Comparison of ENCODE assay signal across 12 cellular contexts in genomic region chr5:150567031-150567680, GRCh38. TPM values are rescaled to one million over a fixed set of nuclear protein-coding genes. Genes with fewer than 3 reads are reported as not detected.
DNase-seq lines count a peak whose midpoint lies in the region; ATAC-seq, FAIRE-seq and TF ChIP-seq lines count a peak whose summit lies in the region.
"Had no signal": no experiment of that assay in that cellular context is flagged by ENCODE, and none has a peak within 500 bp of the region (broad histone marks: within the 10 kb centered on the region; RNA-seq: fewer than 3 reads in every experiment).

No MANE protein-coding gene starts in this region.

- no peaks in the 10 kb centered on the region for H3K27me3 ChIP-seq in mammary epithelial cell (ENCODE audit: insufficient read depth, low read length)
- H3K27me3 ChIP-seq in muscle layer of duodenum (ENCODE audit: low read depth, low read length): no peaks in the 10 kb centered on the region
- H3K27me3 ChIP-seq: ascending aorta had no signal

- no peaks in the 10 kb centered on the region for H3K4me1 ChIP-seq in mammary epithelial cell (ENCODE audit: insufficient read depth, low read length)
- no peaks in the 10 kb centered on the region for H3K4me1 ChIP-seq in muscle layer of duodenum (ENCODE audit: control insufficient read depth in 1 of 2, insufficient read depth in 2 of 2, low read length in 2 of 2)
- H3K4me1 ChIP-seq: ascending aorta had no signal

- CTCF ChIA-PET in mammary epithelial cell (lab: Charles Lee; ENCODE audit: low non-redundant PET): no interaction called here

- ATAC-seq in GM18505 (IDR thresholded peaks at IDR 0.05; ENCODE audit: unreplicated experiment): no peak
- ATAC-seq: HCT116 had no signal

- in situ Hi-C loops in mammary epithelial cell (cut with MboI; ENCODE audit: low sequenced_read_pairs in 2 of 2): no loop called here

- dilution Hi-C loops in mammary epithelial cell (cut with HindIII; ENCODE audit: low sequenced_read_pairs): loop anchor here (25.0 kb wide), 1 partner anchor 270 kb away; the partner anchor contains the start of gene IRGM

- H3K79me2 ChIP-seq in mammary epithelial cell (ENCODE audit: insufficient read depth, low read length): no peaks in the 10 kb centered on the region

- 47% methylated on average over 3 of the region's 3 CpGs for WGBS in mammary epithelial cell (ENCODE audit: low coverage, missing lambda C conversion rate)

- peak; percentile 73 for DNase-seq in AG08396 (ENCODE audit: low spot score)
- peak; percentile 85 for DNase-seq in NB4 (ENCODE audit: low read depth)
- DNase-seq in mammary epithelial cell: peak; percentile 58
- DNase-seq in ureter (ENCODE audit: low spot score): no peak
- DNase-seq in activated naive CD4-positive, alpha-beta T cell treated with Interleukin-2 at 50 U/mL for 16 hours: no peak
- DNase-seq in HTR-8/SVneo (ENCODE audit: insufficient read length, low spot score): no peak
- DNase-seq: CD4-positive, CD25-positive, alpha-beta regulatory T cell; Kasumi-1 had no signal

- no peak for TF ChIP-seq POLR2A in NB4 (IDR thresholded peaks at IDR 0.05; ENCODE audit: extremely low read depth, insufficient read length)
- TF ChIP-seq POLR2A in GM18505 (IDR thresholded peaks at IDR 0.05; ENCODE audit: borderline replicate concordance, extremely low read depth, insufficient read depth, insufficient read length): no peak

- FAIRE-seq in HTR-8/SVneo (lab: Jason Lieb, UNC): no peak

- H3K27ac ChIP-seq in mammary epithelial cell (ENCODE audit: insufficient read depth, low read depth, low read length) (no peak overlapping the region), muscle layer of duodenum (ENCODE audit: low read length) (peak overlapping the region; percentile 5)
- H3K27ac ChIP-seq: ascending aorta had no signal

- peak overlapping the region; percentile 9 for H3K4me2 ChIP-seq in mammary epithelial cell (ENCODE audit: insufficient read depth, low read depth, low read length)

- no peak overlapping the region for H2AFZ ChIP-seq in mammary epithelial cell (ENCODE audit: low read depth, low read length)

- peak overlapping the region; percentile 17 for H3K4me3 ChIP-seq in NB4 (ENCODE audit: low read depth, low read length)
- H3K4me3 ChIP-seq in mammary epithelial cell (replicated peaks in 1 of 3; ENCODE audit: insufficient read depth in 1 of 3, low read depth in 2 of 3, low read length in 3 of 3): no peak overlapping the region
- no peak overlapping the region for H3K4me3 ChIP-seq in muscle layer of duodenum (ENCODE audit: low read depth in 1 of 2, low read length in 2 of 2)
- H3K4me3 ChIP-seq: ascending aorta had no signal

- H3K9me3 ChIP-seq in mammary epithelial cell (replicated peaks; ENCODE audit: insufficient read depth, low read length) (no peaks in the 10 kb centered on the region), muscle layer of duodenum (ENCODE audit: control insufficient read depth in 1 of 2, low read length in 2 of 2) (no peaks in the 10 kb centered on the region)
- H3K9me3 ChIP-seq: ascending aorta had no signal

- intact Hi-C loops in mammary epithelial cell (cut with micrococcal nuclease): loop anchor here (10.0 kb wide), 1 partner anchor 438 kb away; no protein-coding TSS in a partner anchor

- H3K36me3 ChIP-seq in mammary epithelial cell (ENCODE audit: insufficient read depth, low read length) (no peaks in the 10 kb centered on the region), muscle layer of duodenum (ENCODE audit: control insufficient read depth in 1 of 2, insufficient read depth in 2 of 2, low read length in 2 of 2) (no peaks in the 10 kb centered on the region)
- H3K36me3 ChIP-seq: ascending aorta had no signal

- TF ChIP-seq CTCF in NB4 (IDR thresholded peaks at IDR 0.05; ENCODE audit: low read depth, low read length) (no peak), mammary epithelial cell (conservative IDR thresholded peaks at IDR 0.05 in 1 of 2, IDR thresholded peaks at IDR 0.05 in 1 of 2; ENCODE audit: extremely low read depth in 1 of 2, insufficient read depth in 1 of 2, low read depth in 1 of 2, low read length in 2 of 2) (no peak)

- H3K9ac ChIP-seq in mammary epithelial cell (ENCODE audit: insufficient read depth, low read length): no peak overlapping the region

- H4K20me1 ChIP-seq in mammary epithelial cell (ENCODE audit: insufficient read depth, low read length): no peaks in the 10 kb centered on the region

- BruUV-seq in mammary epithelial cell (replicated peaks; lab: Mats Ljungman, UMichigan): no TSS peak

RNA-seq across cellular contexts. Expression of gene NDST1, which starts 59.2 kb away (rescaled TPM):
- total RNA-seq in mammary epithelial cell (100 to 1,000 TPM; 114 to 128 TPM), ureter (54.3 TPM)
- 43.2 TPM for polyA plus RNA-seq in mammary epithelial cell
- 101 TPM for polyA minus RNA-seq in mammary epithelial cell
- polyA plus RNA-seq: CD4-positive, CD25-positive, alpha-beta regulatory T cell had no signal

Comparison
In these comparisons a context has a peak if more than half of its experiments do, and no peak if none do; other contexts are left out.
1. DNase-seq: peak in AG08396 (single experiment), NB4 (single experiment) and mammary epithelial cell (single experiment); none in ureter (single experiment), activated naive CD4-positive, alpha-beta T cell treated with Interleukin-2 at 50 U/mL for 16 hours (single experiment) and HTR-8/SVneo (single experiment).